8 cellular contexts compared by ENCODE assay signal in the genomic region with DNA sequence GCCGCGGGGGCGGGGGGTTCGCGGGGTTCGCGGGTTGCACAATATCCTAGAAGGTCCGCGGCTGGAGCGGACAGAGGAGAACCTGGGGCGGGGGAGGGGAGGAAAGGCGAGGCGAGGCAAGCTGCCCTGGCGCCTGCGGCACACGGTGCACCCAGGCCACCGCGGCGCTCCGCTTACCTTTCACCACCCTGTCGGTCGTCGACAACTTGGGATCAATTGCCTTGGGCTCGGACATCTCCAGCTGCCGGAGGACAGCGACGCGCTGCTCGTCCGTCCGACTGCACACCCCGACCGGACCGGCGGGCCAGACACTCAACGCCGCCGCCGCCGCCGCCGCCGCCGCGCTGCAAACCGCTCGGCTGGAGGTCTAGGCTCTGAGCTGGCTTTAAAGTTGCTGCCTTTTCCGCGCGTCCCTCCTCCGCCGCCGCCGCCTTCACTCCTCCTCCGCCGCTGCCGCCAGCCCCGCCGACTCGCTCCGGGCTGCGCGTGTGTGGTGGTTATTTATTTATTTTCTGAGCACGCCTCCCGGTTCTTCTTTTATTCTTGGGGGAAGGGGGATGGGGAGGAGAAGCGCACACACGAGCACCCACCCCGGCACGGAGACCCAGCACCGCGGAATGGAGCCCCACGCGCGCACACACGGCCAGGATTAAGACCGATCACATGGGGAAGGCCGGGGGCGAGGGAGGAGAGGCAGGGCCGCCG. TPM values are rescaled to one million over a fixed set of nuclear protein-coding genes. Genes with fewer than 3 reads are reported as not detected.
DNase-seq lines count a peak whose midpoint lies in the region; ATAC-seq and TF ChIP-seq lines count a peak whose summit lies in the region.

No MANE protein-coding gene starts in this region.

- peak overlapping the region; percentile 64 for H3K4me2 ChIP-seq in mammary epithelial cell (ENCODE audit: insufficient read depth, low read depth, low read length)

- TF ChIP-seq CTCF in mammary epithelial cell (conservative IDR thresholded peaks at IDR 0.05 in 1 of 2, IDR thresholded peaks at IDR 0.05 in 1 of 2; ENCODE audit: extremely low read depth in 1 of 2, insufficient read depth in 1 of 2, low read depth in 1 of 2, low read length in 2 of 2) = no peak

- WGBS in mammary epithelial cell (ENCODE audit: low coverage, missing lambda C conversion rate) = no CpG with 5 or more reads among the region's 80 CpGs

- peak; percentile 44 to 48 for DNase-seq in Kasumi-1 (lab: John Stamatoyannopoulos, UW)
- DNase-seq in T-helper 9 cell = peak; percentile 56
- DNase-seq in mammary epithelial cell = peak; percentile 65
- peak; percentile 78 for DNase-seq in islet precursor cell
- peak; percentile 52 for DNase-seq in stimulated activated CD4-positive, alpha-beta T cell treated with anti-CD3 and anti-CD28 coated beads, Interleukin-12 subunit alpha, Interleukin-12 subunit beta, amount 100 ng/mL, for 4 hours
- no peak for DNase-seq in epidermal melanocyte (ENCODE audit: insufficient read length, low spot score)

- CTCF ChIA-PET in mammary epithelial cell (lab: Charles Lee; ENCODE audit: low non-redundant PET) = no interaction called here

- dilution Hi-C loops in mammary epithelial cell (cut with HindIII; ENCODE audit: low sequenced_read_pairs) = no loop called here

- peak overlapping the region; percentile 84 for H2AFZ ChIP-seq in mammary epithelial cell (ENCODE audit: low read depth, low read length)

- H3K27ac ChIP-seq in mammary epithelial cell (ENCODE audit: insufficient read depth, low read depth, low read length) = peak overlapping the region; percentile 77

- peak overlapping the region; percentile 86; the same call in 1 of the 2 replicates for H3K9ac ChIP-seq in ES-I3 (ENCODE audit: low read depth, low read length)
- peak overlapping the region; percentile 75 for H3K9ac ChIP-seq in mammary epithelial cell (ENCODE audit: insufficient read depth, low read length)

- H3K79me2 ChIP-seq in mammary epithelial cell (ENCODE audit: insufficient read depth, low read length) = peaks cover 64% of the 10 kb centered on the region

- ATAC-seq in GM21825 (IDR thresholded peaks at IDR 0.05; ENCODE audit: unreplicated experiment) = peak; percentile 7

- H3K27me3 ChIP-seq in mammary epithelial cell (ENCODE audit: insufficient read depth, low read length) = no peaks in the 10 kb centered on the region

- peak overlapping the region; percentile 72 to 97 (median 96) for H3K4me3 ChIP-seq in mammary epithelial cell (replicated peaks in 1 of 3; ENCODE audit: insufficient read depth in 1 of 3, low read depth in 2 of 3, low read length in 3 of 3)

- TSS peak; percentile 27 for BruUV-seq in mammary epithelial cell (replicated peaks; lab: Mats Ljungman, UMichigan)

- in situ Hi-C loops in mammary epithelial cell (cut with MboI; ENCODE audit: low sequenced_read_pairs in 2 of 2) = loop anchor here in 1 of 2 donors (10.0 kb wide), 1 partner anchor 182 kb away; no protein-coding TSS in a partner anchor

- intact Hi-C loops in mammary epithelial cell (cut with micrococcal nuclease) = loop anchor here (1.0 to 10.0 kb wide), 11 partner anchors 21 to 1249 kb away; no protein-coding TSS in a partner anchor

- no peaks in the 10 kb centered on the region for H4K20me1 ChIP-seq in mammary epithelial cell (ENCODE audit: insufficient read depth, low read length)

- no peaks in the 10 kb centered on the region for H3K36me3 ChIP-seq in ES-I3 (ENCODE audit: insufficient read depth, low read length)
- H3K36me3 ChIP-seq in mammary epithelial cell (ENCODE audit: insufficient read depth, low read length) = no peaks in the 10 kb centered on the region

- H3K9me3 ChIP-seq in ES-I3 (ENCODE audit: control insufficient read depth, insufficient read depth, low read length) = no peaks in the 10 kb centered on the region
- H3K9me3 ChIP-seq in mammary epithelial cell (replicated peaks; ENCODE audit: insufficient read depth, low read length) = no peaks in the 10 kb centered on the region

- H3K4me1 ChIP-seq in ES-I3 (ENCODE audit: insufficient read depth, low read length) = 0 out of 2 replicates have a peak, but pooled peaks cover 4% of the 10 kb centered on the region
- peaks cover 31% of the 10 kb centered on the region for H3K4me1 ChIP-seq in mammary epithelial cell (ENCODE audit: insufficient read depth, low read length)

RNA-seq across cellular contexts. Expression of a gene that starts 0.6 kb away (rescaled TPM):
- total RNA-seq in mammary epithelial cell = 10 to 100 TPM; 85.5 to 88.4 TPM
- 28.1 TPM for polyA plus RNA-seq in mammary epithelial cell
- 104 TPM for polyA minus RNA-seq in mammary epithelial cell
